10 cellular contexts compared by ENCODE assay signal in genomic region chr10:71359364-71360046, GRCh38. TPM values are rescaled to one million over a fixed set of nuclear protein-coding genes. Genes with fewer than 3 reads are reported as not detected.
DNase-seq lines count a peak whose midpoint lies in the region; ATAC-seq and TF ChIP-seq lines count a peak whose summit lies in the region.
"Had no signal": no experiment of that assay in that cellular context is flagged by ENCODE, and none has a peak within 500 bp of the region (broad histone marks: within the 10 kb centered on the region; RNA-seq: fewer than 3 reads in every experiment).

No MANE protein-coding gene starts in this region.

- H3K9me3 Mint-ChIP-seq in CD14-positive monocyte, result peaks cover 0 to 4% (median 0%) of the 10 kb centered on the region in 7 donors
- H3K9me3 Mint-ChIP-seq: activated T-helper 1 cell treated with anti-CD3 and anti-CD28 coated beads, Interleukin-12 subunit alpha, Interleukin-12 subunit beta, Interleukin-2, Interleukin-4 antibody, amounts not matched to agents 30 ng/mL and 10 ng/mL and 1 ng/mL, durations not matched to agents 14 hours and 24 hours and 36 hours had no signal

- H3K4me3 ChIP-seq in right cardiac atrium (ENCODE audit: low read length), result no peak overlapping the region
- no peak overlapping the region for H3K4me3 ChIP-seq in esophagus squamous epithelium

- TF ChIP-seq POLR2A in esophagus squamous epithelium (IDR thresholded peaks at IDR 0.05), result no peak

- peak overlapping the region; percentile 66 to 85 for H3K4me3 Mint-ChIP-seq in CD14-positive monocyte
- H3K4me3 Mint-ChIP-seq: activated T-helper 1 cell treated with anti-CD3 and anti-CD28 coated beads, Interleukin-12 subunit alpha, Interleukin-12 subunit beta, Interleukin-2, Interleukin-4 antibody, amounts not matched to agents 30 ng/mL and 10 ng/mL and 1 ng/mL, durations not matched to agents 14 hours and 24 hours and 36 hours had no signal

- H3K27me3 ChIP-seq in right cardiac atrium (ENCODE audit: control insufficient read depth, insufficient read depth) (no peaks in the 10 kb centered on the region), esophagus squamous epithelium (no peaks in the 10 kb centered on the region)

- H3K4me1 ChIP-seq in right cardiac atrium (ENCODE audit: control insufficient read depth, insufficient read depth, low read length) (no peaks in the 10 kb centered on the region), esophagus squamous epithelium (no peaks in the 10 kb centered on the region)

- no peaks in the 10 kb centered on the region for H3K9me3 ChIP-seq in right cardiac atrium (ENCODE audit: control insufficient read depth, low read length)
- no peaks in the 10 kb centered on the region for H3K9me3 ChIP-seq in esophagus squamous epithelium

- H3K4me1 Mint-ChIP-seq in CD14-positive monocyte, result peaks cover 48% of the 10 kb centered on the region

- peaks cover 0 to 49% (median 0%) of the 10 kb centered on the region in 3 donors for H3K36me3 ChIP-seq in esophagus squamous epithelium

- 45% methylated on average over 9 of the region's 9 CpGs for WGBS in right cardiac atrium
- WGBS in esophagus squamous epithelium, 2 donors, result 29 to 50% methylated on average over 6 to 9 of the region's 9 CpGs

- peak overlapping the region; percentile 92 to 98 (median 97) for H3K27ac Mint-ChIP-seq in CD14-positive monocyte
- H3K27ac Mint-ChIP-seq: activated T-helper 1 cell treated with anti-CD3 and anti-CD28 coated beads, Interleukin-12 subunit alpha, Interleukin-12 subunit beta, Interleukin-2, Interleukin-4 antibody, amounts not matched to agents 30 ng/mL and 10 ng/mL and 1 ng/mL, durations not matched to agents 14 hours and 24 hours and 36 hours had no signal

- ATAC-seq in GM21723 (IDR thresholded peaks at IDR 0.05; ENCODE audit: unreplicated experiment) (peak; percentile 68), right cardiac atrium (peak; percentile 35 to 62)

- intact Hi-C loops in CD14-positive monocyte (cut with micrococcal nuclease), result loop anchor here in 1 of 2 donors (2.0 kb wide), 1 partner anchor 13 kb away; no protein-coding TSS in a partner anchor
- intact Hi-C loops in right cardiac atrium (cut with DNase I), result no loop called here
- intact Hi-C loops in esophagus squamous epithelium (cut with DNase I), result no loop called here

- peaks cover 0 to 2% (median 1%) of the 10 kb centered on the region in 3 donors for H3K27me3 Mint-ChIP-seq in CD14-positive monocyte (ENCODE audit: low read depth in 3 of 3)

- H3K27ac ChIP-seq in right cardiac atrium (ENCODE audit: low read length) (no peak overlapping the region), esophagus squamous epithelium (peak overlapping the region in 1 of 4 donors; percentile 11)

- DNase-seq in CD14-positive monocyte (ENCODE audit: low spot score) (peak; percentile 76), SIG-M5 treated with dmso at 0.1 percent for 504 hours (lab: John Stamatoyannopoulos, UW; ENCODE audit: unreplicated experiment) (peak; percentile 76), right cardiac atrium (peak in 2 of 3 donors; percentile 55 to 66), NCI-H345 (lab: John Stamatoyannopoulos, UW) (no peak), NCI-H524 treated with DMSO at 0.1 percent for 48 hours (lab: John Stamatoyannopoulos, UW) (no peak), HuH-7.5 (ENCODE audit: low spot score) (no peak), esophagus squamous epithelium (lab: John Stamatoyannopoulos, UW) (no peak)
- DNase-seq: cortex of kidney had no signal

- peaks cover 53 to 67% of the 10 kb centered on the region in 2 donors for H3K36me3 Mint-ChIP-seq in CD14-positive monocyte

- TF ChIP-seq CTCF in CD14-positive monocyte (IDR thresholded peaks at IDR 0.05) (no peak), esophagus squamous epithelium (IDR thresholded peaks at IDR 0.05) (no peak)

RNA-seq across cellular contexts. Expression of gene CDH23, which starts 37.2 kb away (rescaled TPM):
- 10 to 100 TPM in 1 of 2 donors, 1 to 10 TPM in 1; 8.2 to 10.5 TPM for polyA plus RNA-seq in CD14-positive monocyte
- 1 to 10 TPM; 2.4 to 6.3 (median 5.6) TPM for total RNA-seq in right cardiac atrium
- 2.9 TPM for polyA plus RNA-seq in right cardiac atrium
- 1 to 10 TPM in 2 of 4 donors, under 1 TPM in 2; 0.57 to 5.9 (median 1.0) TPM for total RNA-seq in esophagus squamous epithelium

RNA-seq across cellular contexts. Expression of gene SLC29A3, which starts 40.4 kb away (rescaled TPM):
- 10 to 100 TPM; 16.6 to 28.4 TPM for polyA plus RNA-seq in CD14-positive monocyte
- total RNA-seq in right cardiac atrium, result 1 to 10 TPM; 2.2 to 2.7 (median 2.4) TPM
- polyA plus RNA-seq in right cardiac atrium, result 1.4 TPM
- 1 to 10 TPM in 3 of 4 donors, under 1 TPM in 1; 0.87 to 3.1 (median 2.3) TPM for total RNA-seq in esophagus squamous epithelium

Comparison
In these comparisons a context has a peak if more than half of its experiments do, and no peak if none do; other contexts are left out.
1. DNase-seq: peak in CD14-positive monocyte (single experiment), SIG-M5 treated with dmso at 0.1 percent for 504 hours (single experiment) and right cardiac atrium (2 of 3); none in NCI-H345 (single experiment), NCI-H524 treated with DMSO at 0.1 percent for 48 hours (single experiment), HuH-7.5 (single experiment) and esophagus squamous epithelium (single experiment).